In the genomic region with DNA sequence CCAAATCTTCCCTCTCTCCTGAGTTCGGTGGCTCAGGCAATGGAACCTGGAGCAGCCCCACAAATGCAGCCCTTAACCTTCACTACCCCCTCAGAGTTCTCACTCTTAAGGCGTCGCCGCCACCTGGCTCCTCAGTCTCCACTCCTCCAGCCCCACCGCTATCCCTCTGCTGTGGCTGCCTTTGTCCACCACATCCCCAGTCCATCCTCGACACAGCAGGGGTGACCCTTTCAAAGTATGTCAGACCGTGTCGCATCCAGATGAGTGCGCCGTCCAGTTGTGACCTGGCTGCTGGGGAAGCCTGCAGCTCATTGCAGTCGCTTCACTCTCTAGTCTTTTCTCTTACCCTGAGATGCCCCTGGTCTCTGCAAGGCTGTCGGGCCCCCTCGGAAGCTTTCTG, we compare ENCODE assay signal across 8 cellular contexts. TPM values are rescaled to one million over a fixed set of nuclear protein-coding genes. Genes with fewer than 3 reads are reported as not detected.
DNase-seq lines count a peak whose midpoint lies in the region; ATAC-seq and TF ChIP-seq lines count a peak whose summit lies in the region.

No MANE protein-coding gene starts in this region.

- no peak overlapping the region for H3K27ac ChIP-seq in effector memory CD4-positive, alpha-beta T cell (ENCODE audit: insufficient read depth, low read length, poor library complexity, severe bottlenecking)
- H3K27ac ChIP-seq in ovary: no peak overlapping the region

- TF ChIP-seq EP300 in ovary (IDR thresholded peaks at IDR 0.05): no peak

- TF ChIP-seq CTCF in Caco-2 (IDR thresholded peaks at IDR 0.05; ENCODE audit: insufficient read depth in 1 of 2, low read depth in 1 of 2, low read length in 1 of 2, severe bottlenecking in 1 of 2, unreplicated experiment in 1 of 2) (no peak), ovary (IDR thresholded peaks at IDR 0.05) (no peak)

- no peak for TF ChIP-seq POLR2A in ovary (IDR thresholded peaks at IDR 0.05)

- 41 to 50% (median 47%) methylated on average over 13 of the region's 13 CpGs for WGBS in ovary, 3 donors

- no peak for DNase-seq in Caco-2
- peak; percentile 19 for DNase-seq in NCI-H146 treated with DMSO at 0.1 percent for 48 hours (lab: John Stamatoyannopoulos, UW; ENCODE audit: unreplicated experiment)
- no peak for DNase-seq in effector memory CD4-positive, alpha-beta T cell
- no peak for DNase-seq in ovary
- DNase-seq in KBM-7: no peak
- no peak for DNase-seq in EL
- no peak for DNase-seq in CD1c-positive myeloid dendritic cell (ENCODE audit: extremely low spot score)

- H3K4me1 ChIP-seq in Caco-2 (peaks cover 31% of the 10 kb centered on the region), ovary (ENCODE audit: insufficient read depth) (peaks cover 11% of the 10 kb centered on the region)
- peaks cover 29% of the 10 kb centered on the region for H3K4me1 ChIP-seq in effector memory CD4-positive, alpha-beta T cell (ENCODE audit: control insufficient read depth, insufficient read depth, low read length, poor library complexity, severe bottlenecking)

- H3K9me3 ChIP-seq in Caco-2 (no peaks in the 10 kb centered on the region), ovary (no peaks in the 10 kb centered on the region)
- no peaks in the 10 kb centered on the region for H3K9me3 ChIP-seq in effector memory CD4-positive, alpha-beta T cell (ENCODE audit: control insufficient read depth, low read length)

- no peaks in the 10 kb centered on the region for H3K9me3 Mint-ChIP-seq in Caco-2 (ENCODE audit: unreplicated experiment)

- POLR2A ChIA-PET in Caco-2 (lab: Charles Lee): no interaction called here

- H3K4me3 ChIP-seq in Caco-2 (ENCODE audit: low read depth, low read length) (peak overlapping the region; percentile 95), ovary (peak overlapping the region; percentile 91)
- peak overlapping the region; percentile 92 for H3K4me3 ChIP-seq in effector memory CD4-positive, alpha-beta T cell (ENCODE audit: insufficient read depth, low read depth, low read length, poor library complexity, severe bottlenecking)

- no peaks in the 10 kb centered on the region for H3K27me3 Mint-ChIP-seq in Caco-2 (ENCODE audit: insufficient read depth, unreplicated experiment)

- peaks cover 5% of the 10 kb centered on the region for H3K36me3 ChIP-seq in Caco-2 (ENCODE audit: control insufficient read depth, insufficient read depth, low read length)
- H3K36me3 ChIP-seq in effector memory CD4-positive, alpha-beta T cell (ENCODE audit: control insufficient read depth, insufficient read depth, low read length): peaks cover 6% of the 10 kb centered on the region
- H3K36me3 ChIP-seq in ovary: no peaks in the 10 kb centered on the region

- H3K36me3 Mint-ChIP-seq in Caco-2 (ENCODE audit: insufficient read depth, unreplicated experiment): peaks cover 58% of the 10 kb centered on the region

- CTCF ChIA-PET in Caco-2 (lab: Charles Lee): interaction anchor here (0.6 to 1.1 kb wide), 2 partner anchors 63 to 855 kb away, joined by 3 to 4 read pairs; no protein-coding TSS in a partner anchor

- no TSS peak for BruUV-seq in Caco-2 (replicated peaks; lab: Mats Ljungman, UMichigan)

- in situ Hi-C loops in KBM-7 (cut with MboI; ENCODE audit: low pct_unique_long_range_greater_than_20kb, low sequenced_read_pairs): no loop called here

- peak overlapping the region; percentile 94 for H3K27ac Mint-ChIP-seq in Caco-2 (ENCODE audit: unreplicated experiment)

- ATAC-seq in HG03045 (IDR thresholded peaks at IDR 0.05; ENCODE audit: unreplicated experiment): no peak

- H3K27me3 ChIP-seq in Caco-2 (replicated peaks; ENCODE audit: control insufficient read depth, insufficient read depth, low read length): no peaks in the 10 kb centered on the region
- no peaks in the 10 kb centered on the region for H3K27me3 ChIP-seq in effector memory CD4-positive, alpha-beta T cell (replicated peaks; ENCODE audit: control insufficient read depth, insufficient read depth, low read length, poor library complexity, severe bottlenecking)
- H3K27me3 ChIP-seq in ovary: no peaks in the 10 kb centered on the region

- intact Hi-C loops in Caco-2 (cut with micrococcal nuclease; ENCODE audit: unreplicated experiment): no loop called here
- intact Hi-C loops in ovary (cut with DNase I): no loop called here

- H3K4me3 Mint-ChIP-seq in Caco-2 (ENCODE audit: unreplicated experiment): peak overlapping the region; percentile 87

- peaks cover 30% of the 10 kb centered on the region for H3K4me1 Mint-ChIP-seq in Caco-2 (ENCODE audit: low read depth, unreplicated experiment)

RNA-seq across cellular contexts. Expression of gene SPPL2B, which starts 1.0 kb away (rescaled TPM):
- total RNA-seq in Caco-2 (2022) (90.6 and 92.3 TPM in 2 replicates), ovary (10 to 100 TPM; 33.5 to 66.6 (median 48.6) TPM)
- 10 to 100 TPM in 1 of 2 donors, 1 to 10 TPM in 1; 1.5 to 39.7 TPM for polyA plus RNA-seq in ovary

RNA-seq across cellular contexts. Expression of gene LSM7, which starts 1.1 kb away (rescaled TPM):
- total RNA-seq in Caco-2 (2022) (141 and 152 TPM in 2 replicates), ovary (100 to 1,000 TPM in 2 of 7 donors, 10 to 100 TPM in 5; 59.4 to 159 (median 79.6) TPM)
- polyA plus RNA-seq in ovary: 100 to 1,000 TPM in 1 of 2 donors, 10 to 100 TPM in 1; 31.8 to 196 TPM

RNA-seq across cellular contexts. Expression of gene LINGO3, which starts 21.6 kb away (rescaled TPM):
- 1.3 and 1.4 TPM in 2 replicates for total RNA-seq in Caco-2 (2022)
- total RNA-seq in ovary: not detected
- not detected for polyA plus RNA-seq in ovary

RNA-seq across cellular contexts. Expression of gene TMPRSS9, which starts 30.5 kb away (rescaled TPM):
- 0.49 and 0.66 TPM in 2 replicates for total RNA-seq in Caco-2 (2022)
- under 1 TPM in 6 of 7 donors, not detected in 1; 0.07 to 0.51 (median 0.23) TPM for total RNA-seq in ovary
- polyA plus RNA-seq in ovary: under 1 TPM; 0.05 to 0.13 TPM

RNA-seq across cellular contexts. Expression of gene PEAK3, which starts 47.6 kb away (rescaled TPM):
- not detected in 2 replicates for total RNA-seq in Caco-2 (2022)
- under 1 TPM in 5 of 7 donors, not detected in 2; 0.11 to 0.62 (median 0.35) TPM for total RNA-seq in ovary
- under 1 TPM in 1 of 2 donors, not detected in 1; 0.10 TPM for polyA plus RNA-seq in ovary
